In the genomic region with DNA sequence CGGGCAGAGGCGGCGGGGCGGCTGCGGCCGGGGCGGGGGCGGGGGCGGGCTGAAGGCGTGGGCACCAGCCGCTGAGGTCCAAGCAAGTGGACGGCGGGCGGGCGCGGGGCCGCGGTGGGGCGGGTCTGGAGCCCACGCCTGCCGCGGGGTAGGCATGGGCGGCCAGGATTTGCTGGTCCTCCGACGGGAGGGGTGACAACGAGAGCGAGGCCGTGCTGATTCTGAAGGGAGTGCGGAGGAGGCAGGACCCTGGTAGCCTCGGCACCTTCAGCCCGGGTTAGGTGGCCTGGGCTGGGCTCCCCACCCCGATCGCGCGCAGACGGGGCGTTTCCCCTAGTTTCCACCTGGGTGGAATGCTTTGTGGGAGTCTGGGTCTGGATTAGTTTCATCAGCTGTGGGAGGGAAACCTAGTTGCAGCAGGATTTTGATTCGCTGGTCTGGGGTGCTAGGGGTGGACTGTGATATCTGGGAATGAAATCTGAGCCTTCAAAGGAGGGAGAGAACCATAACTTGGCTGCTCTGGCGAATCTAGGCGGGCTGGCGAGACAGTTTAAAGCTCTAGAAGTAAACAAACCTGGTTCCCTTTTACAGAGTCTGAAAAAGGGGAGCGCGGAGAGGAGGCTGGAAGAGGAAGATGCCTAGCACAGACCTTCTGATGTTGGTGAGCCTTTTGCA, we compare ENCODE assay signal across 1 cellular context.
TF ChIP-seq lines count a peak whose summit lies in the region.

No MANE protein-coding gene starts in this region.

TF ChIP-seq in HEK293, 187 proteins besides CTCF, POLR2A, EP300 and RAD21 (continued from another document and continues in another):
- TF ChIP-seq, protein P1, sequence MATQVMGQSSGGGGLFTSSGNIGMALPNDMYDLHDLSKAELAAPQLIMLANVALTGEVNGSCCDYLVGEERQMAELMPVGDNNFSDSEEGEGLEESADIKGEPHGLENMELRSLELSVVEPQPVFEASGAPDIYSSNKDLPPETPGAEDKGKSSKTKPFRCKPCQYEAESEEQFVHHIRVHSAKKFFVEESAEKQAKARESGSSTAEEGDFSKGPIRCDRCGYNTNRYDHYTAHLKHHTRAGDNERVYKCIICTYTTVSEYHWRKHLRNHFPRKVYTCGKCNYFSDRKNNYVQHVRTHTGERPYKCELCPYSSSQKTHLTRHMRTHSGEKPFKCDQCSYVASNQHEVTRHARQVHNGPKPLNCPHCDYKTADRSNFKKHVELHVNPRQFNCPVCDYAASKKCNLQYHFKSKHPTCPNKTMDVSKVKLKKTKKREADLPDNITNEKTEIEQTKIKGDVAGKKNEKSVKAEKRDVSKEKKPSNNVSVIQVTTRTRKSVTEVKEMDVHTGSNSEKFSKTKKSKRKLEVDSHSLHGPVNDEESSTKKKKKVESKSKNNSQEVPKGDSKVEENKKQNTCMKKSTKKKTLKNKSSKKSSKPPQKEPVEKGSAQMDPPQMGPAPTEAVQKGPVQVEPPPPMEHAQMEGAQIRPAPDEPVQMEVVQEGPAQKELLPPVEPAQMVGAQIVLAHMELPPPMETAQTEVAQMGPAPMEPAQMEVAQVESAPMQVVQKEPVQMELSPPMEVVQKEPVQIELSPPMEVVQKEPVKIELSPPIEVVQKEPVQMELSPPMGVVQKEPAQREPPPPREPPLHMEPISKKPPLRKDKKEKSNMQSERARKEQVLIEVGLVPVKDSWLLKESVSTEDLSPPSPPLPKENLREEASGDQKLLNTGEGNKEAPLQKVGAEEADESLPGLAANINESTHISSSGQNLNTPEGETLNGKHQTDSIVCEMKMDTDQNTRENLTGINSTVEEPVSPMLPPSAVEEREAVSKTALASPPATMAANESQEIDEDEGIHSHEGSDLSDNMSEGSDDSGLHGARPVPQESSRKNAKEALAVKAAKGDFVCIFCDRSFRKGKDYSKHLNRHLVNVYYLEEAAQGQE (tag by site-specific recombination; IDR thresholded peaks at IDR 0.05): no peak
- TF ChIP-seq, protein P2, sequence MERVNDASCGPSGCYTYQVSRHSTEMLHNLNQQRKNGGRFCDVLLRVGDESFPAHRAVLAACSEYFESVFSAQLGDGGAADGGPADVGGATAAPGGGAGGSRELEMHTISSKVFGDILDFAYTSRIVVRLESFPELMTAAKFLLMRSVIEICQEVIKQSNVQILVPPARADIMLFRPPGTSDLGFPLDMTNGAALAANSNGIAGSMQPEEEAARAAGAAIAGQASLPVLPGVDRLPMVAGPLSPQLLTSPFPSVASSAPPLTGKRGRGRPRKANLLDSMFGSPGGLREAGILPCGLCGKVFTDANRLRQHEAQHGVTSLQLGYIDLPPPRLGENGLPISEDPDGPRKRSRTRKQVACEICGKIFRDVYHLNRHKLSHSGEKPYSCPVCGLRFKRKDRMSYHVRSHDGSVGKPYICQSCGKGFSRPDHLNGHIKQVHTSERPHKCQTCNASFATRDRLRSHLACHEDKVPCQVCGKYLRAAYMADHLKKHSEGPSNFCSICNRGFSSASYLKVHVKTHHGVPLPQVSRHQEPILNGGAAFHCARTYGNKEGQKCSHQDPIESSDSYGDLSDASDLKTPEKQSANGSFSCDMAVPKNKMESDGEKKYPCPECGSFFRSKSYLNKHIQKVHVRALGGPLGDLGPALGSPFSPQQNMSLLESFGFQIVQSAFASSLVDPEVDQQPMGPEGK (tag by site-specific recombination; IDR thresholded peaks at IDR 0.05): peak; percentile 82
- TF ChIP-seq ZNF221 (tag by site-specific recombination; IDR thresholded peaks at IDR 0.05; ENCODE audit: borderline replicate concordance) (no peak), ZBTB7A (tag by site-specific recombination; IDR thresholded peaks at IDR 0.05; ENCODE audit: low read depth) (no peak), ZNF274 (IDR thresholded peaks at IDR 0.05; ENCODE audit: low read length) (no peak), ZNF274 (tag by site-specific recombination; IDR thresholded peaks at IDR 0.05; ENCODE audit: borderline replicate concordance) (no peak), ZNF223 (tag by site-specific recombination; IDR thresholded peaks at IDR 0.05) (no peak), ZNF10 (tag by site-specific recombination; IDR thresholded peaks at IDR 0.05) (0 out of 2 replicates have a peak, but pooled peaks have one; percentile 13), SP7 (tag by site-specific recombination; IDR thresholded peaks at IDR 0.05) (peak; percentile 69), ZFP41 (tag by site-specific recombination; IDR thresholded peaks at IDR 0.05; ENCODE audit: borderline replicate concordance) (no peak), ZNF184 (tag by site-specific recombination; IDR thresholded peaks at IDR 0.05) (no peak), ZBTB8A (tag by site-specific recombination; IDR thresholded peaks at IDR 0.05) (peak; percentile 83), GLIS1 (tag by site-specific recombination; IDR thresholded peaks at IDR 0.05) (peak; percentile 97), EGR2 (tag by site-specific recombination; IDR thresholded peaks at IDR 0.05; ENCODE audit: low read depth) (peak; percentile 89), KLF10 (tag by site-specific recombination; IDR thresholded peaks at IDR 0.05) (peak; percentile 39), ZNF664 (tag by site-specific recombination; IDR thresholded peaks at IDR 0.05) (no peak), ZNF311 (tag by site-specific recombination; IDR thresholded peaks at IDR 0.05; ENCODE audit: borderline replicate concordance) (no peak), ZNF140 (tag by site-specific recombination; IDR thresholded peaks at IDR 0.05) (no peak), ZNF707 (tag by site-specific recombination; IDR thresholded peaks at IDR 0.05) (no peak), ZNF248 (tag by site-specific recombination; IDR thresholded peaks at IDR 0.05) (no peak), ZNF292 (tag by site-specific recombination; IDR thresholded peaks at IDR 0.05; ENCODE audit: borderline replicate concordance, low read depth) (no peak), SP3 (tag by site-specific recombination; IDR thresholded peaks at IDR 0.05) (peak; percentile 84), KLF8 (tag by site-specific recombination; IDR thresholded peaks at IDR 0.05) (peak; percentile 90), ZNF785 (tag by site-specific recombination; IDR thresholded peaks at IDR 0.05) (no peak), ZSCAN16 (tag by site-specific recombination; IDR thresholded peaks at IDR 0.05) (no peak; the same call in 1 of the 2 replicates), ZNF791 (tag by site-specific recombination; IDR thresholded peaks at IDR 0.05) (no peak), KLF1 (tag by site-specific recombination; IDR thresholded peaks at IDR 0.05) (peak; percentile 97), ZNF366 (tag by site-specific recombination; conservative IDR thresholded peaks at IDR 0.05) (peak; percentile 60), ZNF37A (tag by site-specific recombination; IDR thresholded peaks at IDR 0.05) (no peak)
- TF ChIP-seq, protein P3, sequence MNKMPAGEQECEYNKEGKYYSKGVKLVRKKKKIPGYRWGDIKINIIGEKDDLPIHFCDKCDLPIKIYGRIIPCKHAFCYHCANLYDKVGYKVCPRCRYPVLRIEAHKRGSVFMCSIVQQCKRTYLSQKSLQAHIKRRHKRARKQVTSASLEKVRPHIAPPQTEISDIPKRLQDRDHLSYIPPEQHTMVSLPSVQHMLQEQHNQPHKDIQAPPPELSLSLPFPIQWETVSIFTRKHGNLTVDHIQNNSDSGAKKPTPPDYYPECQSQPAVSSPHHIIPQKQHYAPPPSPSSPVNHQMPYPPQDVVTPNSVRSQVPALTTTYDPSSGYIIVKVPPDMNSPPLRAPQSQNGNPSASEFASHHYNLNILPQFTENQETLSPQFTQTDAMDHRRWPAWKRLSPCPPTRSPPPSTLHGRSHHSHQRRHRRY (tag by site-specific recombination; IDR thresholded peaks at IDR 0.05): no peak
- TF ChIP-seq, protein P4, sequence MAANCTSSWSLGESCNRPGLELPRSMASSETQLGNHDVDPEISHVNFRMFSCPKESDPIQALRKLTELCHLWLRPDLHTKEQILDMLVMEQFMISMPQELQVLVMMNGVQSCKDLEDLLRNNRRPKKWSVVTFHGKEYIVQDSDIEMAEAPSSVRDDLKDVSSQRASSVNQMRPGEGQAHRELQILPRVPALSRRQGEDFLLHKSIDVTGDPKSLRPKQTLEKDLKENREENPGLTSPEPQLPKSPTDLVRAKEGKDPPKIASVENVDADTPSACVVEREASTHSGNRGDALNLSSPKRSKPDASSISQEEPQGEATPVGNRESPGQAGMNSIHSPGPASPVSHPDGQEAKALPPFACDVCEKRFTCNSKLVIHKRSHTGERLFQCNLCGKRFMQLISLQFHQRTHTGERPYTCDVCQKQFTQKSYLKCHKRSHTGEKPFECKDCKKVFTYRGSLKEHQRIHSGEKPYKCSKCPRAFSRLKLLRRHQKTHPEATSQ (tag by site-specific recombination; IDR thresholded peaks at IDR 0.05): no peak
- TF ChIP-seq, protein P5, sequence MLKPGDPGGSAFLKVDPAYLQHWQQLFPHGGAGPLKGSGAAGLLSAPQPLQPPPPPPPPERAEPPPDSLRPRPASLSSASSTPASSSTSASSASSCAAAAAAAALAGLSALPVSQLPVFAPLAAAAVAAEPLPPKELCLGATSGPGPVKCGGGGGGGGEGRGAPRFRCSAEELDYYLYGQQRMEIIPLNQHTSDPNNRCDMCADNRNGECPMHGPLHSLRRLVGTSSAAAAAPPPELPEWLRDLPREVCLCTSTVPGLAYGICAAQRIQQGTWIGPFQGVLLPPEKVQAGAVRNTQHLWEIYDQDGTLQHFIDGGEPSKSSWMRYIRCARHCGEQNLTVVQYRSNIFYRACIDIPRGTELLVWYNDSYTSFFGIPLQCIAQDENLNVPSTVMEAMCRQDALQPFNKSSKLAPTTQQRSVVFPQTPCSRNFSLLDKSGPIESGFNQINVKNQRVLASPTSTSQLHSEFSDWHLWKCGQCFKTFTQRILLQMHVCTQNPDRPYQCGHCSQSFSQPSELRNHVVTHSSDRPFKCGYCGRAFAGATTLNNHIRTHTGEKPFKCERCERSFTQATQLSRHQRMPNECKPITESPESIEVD (tag by site-specific recombination; IDR thresholded peaks at IDR 0.05): no peak
- TF ChIP-seq, protein P6, sequence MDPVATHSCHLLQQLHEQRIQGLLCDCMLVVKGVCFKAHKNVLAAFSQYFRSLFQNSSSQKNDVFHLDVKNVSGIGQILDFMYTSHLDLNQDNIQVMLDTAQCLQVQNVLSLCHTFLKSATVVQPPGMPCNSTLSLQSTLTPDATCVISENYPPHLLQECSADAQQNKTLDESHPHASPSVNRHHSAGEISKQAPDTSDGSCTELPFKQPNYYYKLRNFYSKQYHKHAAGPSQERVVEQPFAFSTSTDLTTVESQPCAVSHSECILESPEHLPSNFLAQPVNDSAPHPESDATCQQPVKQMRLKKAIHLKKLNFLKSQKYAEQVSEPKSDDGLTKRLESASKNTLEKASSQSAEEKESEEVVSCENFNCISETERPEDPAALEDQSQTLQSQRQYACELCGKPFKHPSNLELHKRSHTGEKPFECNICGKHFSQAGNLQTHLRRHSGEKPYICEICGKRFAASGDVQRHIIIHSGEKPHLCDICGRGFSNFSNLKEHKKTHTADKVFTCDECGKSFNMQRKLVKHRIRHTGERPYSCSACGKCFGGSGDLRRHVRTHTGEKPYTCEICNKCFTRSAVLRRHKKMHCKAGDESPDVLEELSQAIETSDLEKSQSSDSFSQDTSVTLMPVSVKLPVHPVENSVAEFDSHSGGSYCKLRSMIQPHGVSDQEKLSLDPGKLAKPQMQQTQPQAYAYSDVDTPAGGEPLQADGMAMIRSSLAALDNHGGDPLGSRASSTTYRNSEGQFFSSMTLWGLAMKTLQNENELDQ (tag by site-specific recombination; IDR thresholded peaks at IDR 0.05; ENCODE audit: low read depth): no peak
- TF ChIP-seq, protein P7, sequence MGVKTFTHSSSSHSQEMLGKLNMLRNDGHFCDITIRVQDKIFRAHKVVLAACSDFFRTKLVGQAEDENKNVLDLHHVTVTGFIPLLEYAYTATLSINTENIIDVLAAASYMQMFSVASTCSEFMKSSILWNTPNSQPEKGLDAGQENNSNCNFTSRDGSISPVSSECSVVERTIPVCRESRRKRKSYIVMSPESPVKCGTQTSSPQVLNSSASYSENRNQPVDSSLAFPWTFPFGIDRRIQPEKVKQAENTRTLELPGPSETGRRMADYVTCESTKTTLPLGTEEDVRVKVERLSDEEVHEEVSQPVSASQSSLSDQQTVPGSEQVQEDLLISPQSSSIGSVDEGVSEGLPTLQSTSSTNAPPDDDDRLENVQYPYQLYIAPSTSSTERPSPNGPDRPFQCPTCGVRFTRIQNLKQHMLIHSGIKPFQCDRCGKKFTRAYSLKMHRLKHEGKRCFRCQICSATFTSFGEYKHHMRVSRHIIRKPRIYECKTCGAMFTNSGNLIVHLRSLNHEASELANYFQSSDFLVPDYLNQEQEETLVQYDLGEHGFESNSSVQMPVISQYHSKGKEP (tag by site-specific recombination; IDR thresholded peaks at IDR 0.05): no peak
- TF ChIP-seq, protein P8, sequence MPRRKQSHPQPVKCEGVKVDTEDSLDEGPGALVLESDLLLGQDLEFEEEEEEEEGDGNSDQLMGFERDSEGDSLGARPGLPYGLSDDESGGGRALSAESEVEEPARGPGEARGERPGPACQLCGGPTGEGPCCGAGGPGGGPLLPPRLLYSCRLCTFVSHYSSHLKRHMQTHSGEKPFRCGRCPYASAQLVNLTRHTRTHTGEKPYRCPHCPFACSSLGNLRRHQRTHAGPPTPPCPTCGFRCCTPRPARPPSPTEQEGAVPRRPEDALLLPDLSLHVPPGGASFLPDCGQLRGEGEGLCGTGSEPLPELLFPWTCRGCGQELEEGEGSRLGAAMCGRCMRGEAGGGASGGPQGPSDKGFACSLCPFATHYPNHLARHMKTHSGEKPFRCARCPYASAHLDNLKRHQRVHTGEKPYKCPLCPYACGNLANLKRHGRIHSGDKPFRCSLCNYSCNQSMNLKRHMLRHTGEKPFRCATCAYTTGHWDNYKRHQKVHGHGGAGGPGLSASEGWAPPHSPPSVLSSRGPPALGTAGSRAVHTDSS (tag by site-specific recombination; IDR thresholded peaks at IDR 0.05): no peak
- TF ChIP-seq, protein P9, sequence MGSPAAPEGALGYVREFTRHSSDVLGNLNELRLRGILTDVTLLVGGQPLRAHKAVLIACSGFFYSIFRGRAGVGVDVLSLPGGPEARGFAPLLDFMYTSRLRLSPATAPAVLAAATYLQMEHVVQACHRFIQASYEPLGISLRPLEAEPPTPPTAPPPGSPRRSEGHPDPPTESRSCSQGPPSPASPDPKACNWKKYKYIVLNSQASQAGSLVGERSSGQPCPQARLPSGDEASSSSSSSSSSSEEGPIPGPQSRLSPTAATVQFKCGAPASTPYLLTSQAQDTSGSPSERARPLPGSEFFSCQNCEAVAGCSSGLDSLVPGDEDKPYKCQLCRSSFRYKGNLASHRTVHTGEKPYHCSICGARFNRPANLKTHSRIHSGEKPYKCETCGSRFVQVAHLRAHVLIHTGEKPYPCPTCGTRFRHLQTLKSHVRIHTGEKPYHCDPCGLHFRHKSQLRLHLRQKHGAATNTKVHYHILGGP (tag by site-specific recombination; IDR thresholded peaks at IDR 0.05): no peak
- TF ChIP-seq, protein P10, sequence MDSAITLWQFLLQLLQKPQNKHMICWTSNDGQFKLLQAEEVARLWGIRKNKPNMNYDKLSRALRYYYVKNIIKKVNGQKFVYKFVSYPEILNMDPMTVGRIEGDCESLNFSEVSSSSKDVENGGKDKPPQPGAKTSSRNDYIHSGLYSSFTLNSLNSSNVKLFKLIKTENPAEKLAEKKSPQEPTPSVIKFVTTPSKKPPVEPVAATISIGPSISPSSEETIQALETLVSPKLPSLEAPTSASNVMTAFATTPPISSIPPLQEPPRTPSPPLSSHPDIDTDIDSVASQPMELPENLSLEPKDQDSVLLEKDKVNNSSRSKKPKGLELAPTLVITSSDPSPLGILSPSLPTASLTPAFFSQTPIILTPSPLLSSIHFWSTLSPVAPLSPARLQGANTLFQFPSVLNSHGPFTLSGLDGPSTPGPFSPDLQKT (IDR thresholded peaks at IDR 0.05; ENCODE audit: borderline replicate concordance, low read depth, low read length): no peak
